Comparison of ENCODE assay signal across 8 cellular contexts in genomic region chr1:9784508-9785133, GRCh38. TPM values are rescaled to one million over a fixed set of nuclear protein-coding genes. Genes with fewer than 3 reads are reported as not detected.
A peak's percentile ranks its signal among the peaks of the same experiment; 100 is the strongest.
DNase-seq lines count a peak whose midpoint lies in the region; ATAC-seq, FAIRE-seq and TF ChIP-seq lines count a peak whose summit lies in the region.

No MANE protein-coding gene starts in this region.

- H3K9ac ChIP-seq in SU-DHL-6 (ENCODE audit: low read length): peak overlapping the region; percentile 46
- H3K9ac ChIP-seq in kidney (ENCODE audit: low read length in 2 of 2): no peak overlapping the region

- peak overlapping the region; percentile 21 for H3K4me3 ChIP-seq in SU-DHL-6 (ENCODE audit: insufficient read depth, low read length, poor library complexity, severe bottlenecking)
- H3K4me3 ChIP-seq in kidney (ENCODE audit: low read length in 2 of 2): no peak overlapping the region

- peak overlapping the region; percentile 99 for H3K27ac ChIP-seq in SU-DHL-6 (ENCODE audit: low read depth, low read length)
- no peak overlapping the region for H3K27ac ChIP-seq in kidney (ENCODE audit: low read depth in 2 of 2, low read length in 2 of 2)
- no peak overlapping the region for H3K27ac ChIP-seq in substantia nigra (ENCODE audit: low read depth, low read length, poor library complexity, severe bottlenecking)

- H3K36me3 ChIP-seq in SU-DHL-6 (ENCODE audit: low read length) (no peaks in the 10 kb centered on the region), kidney (ENCODE audit: control insufficient read depth in 1 of 2, insufficient read depth in 2 of 2, low read length in 2 of 2) (no peaks in the 10 kb centered on the region)

- intact Hi-C loops in kidney (cut with DNase I): loop anchor here (10.0 kb wide), 1 partner anchor 80 kb away; no protein-coding TSS in a partner anchor

- DNase-seq in DMS53 treated with DMSO at 0.1 percent for 48 hours (lab: John Stamatoyannopoulos, UW; ENCODE audit: unreplicated experiment) (peak; percentile 70), Kasumi-1 (lab: John Stamatoyannopoulos, UW) (peak; percentile 58 to 73), kidney (no peak), substantia nigra (lab: John Stamatoyannopoulos, UW) (no peak)
- DNase-seq in activated naive CD8-positive, alpha-beta T cell treated with anti-CD3 and anti-CD28 coated beads, Interleukin-2, amount 50 U/mL, for 16 hours (ENCODE audit: low read depth, low spot score): peak; percentile 39
- DNase-seq in stimulated activated CD8-positive, alpha-beta memory T cell treated with anti-CD3 and anti-CD28 coated beads, Interleukin-12 subunit alpha, Interleukin-12 subunit beta, amount 100 ng/mL, for 1 hour (ENCODE audit: low read depth): peak; percentile 48

- H4K20me1 ChIP-seq in SU-DHL-6 (ENCODE audit: low read depth, low read length): peaks cover 7% of the 10 kb centered on the region; the same call in 1 of the 2 replicates

- H2AFZ ChIP-seq in SU-DHL-6 (ENCODE audit: low read depth, low read length, severe bottlenecking): no peak overlapping the region

- TF ChIP-seq CTCF in SU-DHL-6 (IDR thresholded peaks at IDR 0.05; ENCODE audit: insufficient read depth, low read length, poor library complexity, severe bottlenecking) (peak; percentile 64), kidney (IDR thresholded peaks at IDR 0.05; ENCODE audit: borderline replicate concordance, extremely low read depth, insufficient read depth) (peak; percentile 93)

- H3K9me3 ChIP-seq in SU-DHL-6 (ENCODE audit: insufficient read depth, low read length): no peaks in the 10 kb centered on the region
- H3K9me3 ChIP-seq in kidney (ENCODE audit: control insufficient read depth in 1 of 2, low read length in 2 of 2): no peaks in the 10 kb centered on the region

- peak; percentile 42 for FAIRE-seq in kidney (lab: Jason Lieb, UNC)

- no peaks in the 10 kb centered on the region for H3K4me1 ChIP-seq in kidney (ENCODE audit: control insufficient read depth in 1 of 2, insufficient read depth in 1 of 2, low read depth in 1 of 2, low read length in 2 of 2)

- H3K4me2 ChIP-seq in SU-DHL-6 (ENCODE audit: low read depth, low read length, poor library complexity, severe bottlenecking): peak overlapping the region; percentile 88

- H3K9me2 ChIP-seq in SU-DHL-6 (replicated peaks; ENCODE audit: insufficient read depth, low read length): no peaks in the 10 kb centered on the region

- H3K79me2 ChIP-seq in SU-DHL-6 (ENCODE audit: insufficient read depth, low read length): peaks cover 93% of the 10 kb centered on the region

- no peak for ATAC-seq in GM21529 (IDR thresholded peaks at IDR 0.05; ENCODE audit: unreplicated experiment)

- H3K27me3 ChIP-seq in SU-DHL-6 (ENCODE audit: low read length): no peaks in the 10 kb centered on the region

- H3F3A ChIP-seq in SU-DHL-6 (ENCODE audit: insufficient read depth): peaks cover 60% of the 10 kb centered on the region

RNA-seq across cellular contexts. Expression of gene CLSTN1, which starts 39.1 kb away (rescaled TPM):
- 158 TPM for total RNA-seq in kidney
- 114 TPM for polyA plus RNA-seq in kidney (ENCODE audit: insufficient read depth, low read depth, low replicate concordance)

Comparison
In these comparisons a context has a peak if more than half of its experiments do, and no peak if none do; other contexts are left out.
1. DNase-seq: peak in DMS53 treated with DMSO at 0.1 percent for 48 hours (single experiment), Kasumi-1 (2 of 2), activated naive CD8-positive, alpha-beta T cell treated with anti-CD3 and anti-CD28 coated beads, Interleukin-2, amount 50 U/mL, for 16 hours (single experiment) and stimulated activated CD8-positive, alpha-beta memory T cell treated with anti-CD3 and anti-CD28 coated beads, Interleukin-12 subunit alpha, Interleukin-12 subunit beta, amount 100 ng/mL, for 1 hour (single experiment); none in kidney (single experiment) and substantia nigra (0 of 49).